In the genomic region with DNA sequence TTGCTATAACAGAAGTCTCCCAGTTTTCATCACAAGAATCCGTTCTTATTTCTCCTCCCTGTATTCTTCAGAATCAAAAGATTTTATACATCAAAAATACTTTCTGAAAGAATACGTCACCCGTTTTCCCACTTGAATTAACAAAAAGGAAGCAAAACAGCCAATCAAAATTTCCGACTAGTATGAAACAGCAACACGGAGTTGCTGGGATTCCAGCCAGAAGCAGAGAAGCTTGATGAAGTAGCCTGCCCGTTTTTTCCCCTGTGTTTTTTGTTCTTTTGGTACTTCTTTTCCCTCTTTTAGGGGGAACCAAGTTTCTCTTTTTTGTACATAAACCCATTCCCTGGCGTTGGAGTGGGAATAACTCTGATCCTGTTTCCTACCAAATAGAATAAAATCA, we compare ENCODE assay signal across 16 cellular contexts. TPM values are rescaled to one million over a fixed set of nuclear protein-coding genes. Genes with fewer than 3 reads are reported as not detected.
A peak's percentile ranks its signal among the peaks of the same experiment; 100 is the strongest.
DNase-seq lines count a peak whose midpoint lies in the region; ATAC-seq and TF ChIP-seq lines count a peak whose summit lies in the region.
"Had no signal": no experiment of that assay in that cellular context is flagged by ENCODE, and none has a peak within 500 bp of the region (broad histone marks: within the 10 kb centered on the region; RNA-seq: fewer than 3 reads in every experiment).

No MANE protein-coding gene starts in this region.

- no peaks in the 10 kb centered on the region for H4K20me1 ChIP-seq in GM23338 (replicated peaks; ENCODE audit: insufficient read depth)
- H4K20me1 ChIP-seq in SU-DHL-6 (ENCODE audit: low read depth, low read length) = no peaks in the 10 kb centered on the region

- H3K36me3 Mint-ChIP-seq in GM23338 (ENCODE audit: low read depth) = no peaks in the 10 kb centered on the region
- H3K36me3 Mint-ChIP-seq in activated T-helper 2 cell treated with anti-CD3 and anti-CD28 coated beads, Interferon-gamma antibody, Interleukin-2, Interleukin-4, amounts not matched to agents 10 μg/mL and 5 μg/mL and 100 μg/mL, durations not matched to agents 14 hours and 24 hours and 36 hours (ENCODE audit: low read depth) = no peaks in the 10 kb centered on the region
- peaks cover 10% of the 10 kb centered on the region for H3K36me3 Mint-ChIP-seq in activated naive CD4-positive, alpha-beta T cell treated with anti-CD3 and anti-CD28 coated beads, Interleukin-2, amount 10 ng/mL, durations not matched to agents 7 days and 5 days

- H3K4me2 ChIP-seq in GM23338 (no peak overlapping the region), SU-DHL-6 (ENCODE audit: low read depth, low read length, poor library complexity, severe bottlenecking) (peak overlapping the region; percentile 100)

- H3K9me3 Mint-ChIP-seq in GM23338 = no peaks in the 10 kb centered on the region
- no peaks in the 10 kb centered on the region for H3K9me3 Mint-ChIP-seq in activated T-helper 2 cell treated with anti-CD3 and anti-CD28 coated beads, Interferon-gamma antibody, Interleukin-2, Interleukin-4, amounts not matched to agents 10 μg/mL and 5 μg/mL and 100 μg/mL, durations not matched to agents 14 hours and 24 hours and 36 hours
- no peaks in the 10 kb centered on the region for H3K9me3 Mint-ChIP-seq in activated naive CD4-positive, alpha-beta T cell treated with anti-CD3 and anti-CD28 coated beads, Interleukin-2, amount 10 ng/mL, durations not matched to agents 7 days and 5 days
- H3K9me3 Mint-ChIP-seq: activated naive CD8-positive, alpha-beta T cell treated with anti-CD3 and anti-CD28 coated beads, Interleukin-2, amount 10 ng/mL, durations not matched to agents 7 days and 5 days; CD8-positive, alpha-beta memory T cell had no signal

- ATAC-seq in GM23338 (no peak), left ventricle myocardium superior (peak; percentile 33)
- ATAC-seq: GM12878, Panc1 had no signal

- no peak for DNase-seq in GM23338 (ENCODE audit: low spot score)
- DNase-seq in left ventricle myocardium superior = no peak
- no peak for DNase-seq in activated T-helper 2 cell treated with anti-CD3 and anti-CD28 coated beads, Interferon-gamma antibody, Interleukin-2, Interleukin-4, amounts not matched to agents 10 μg/mL and 5 μg/mL and 100 μg/mL, durations not matched to agents 14 hours and 24 hours and 36 hours (ENCODE audit: low spot score)
- no peak for DNase-seq in stimulated activated CD4-positive, alpha-beta T cell treated with anti-CD3 and anti-CD28 coated beads, Interleukin-4, amount 100 ng/mL, for 1 hour
- DNase-seq in activated naive CD4-positive, alpha-beta T cell treated with anti-CD3 and anti-CD28 coated beads, Interleukin-2, amount 10 ng/mL, durations not matched to agents 7 days and 5 days = no peak
- no peak for DNase-seq in NK-92 treated with Interleukin-12 subunit alpha and Interleukin-12 subunit beta, amount 100 ng/mL, for 24 hours (lab: John Stamatoyannopoulos, UW)
- DNase-seq: activated naive CD8-positive, alpha-beta T cell treated with anti-CD3 and anti-CD28 coated beads, Interleukin-2, amount 10 ng/mL, durations not matched to agents 7 days and 5 days; brain microvascular endothelial cell; CD8-positive, alpha-beta memory T cell; DMS53; NCI-H1417 treated with DMSO at 0.1 percent for 48 hours had no signal

- H3K9ac ChIP-seq in SU-DHL-6 (ENCODE audit: low read length) (peak overlapping the region; percentile 67), rectal smooth muscle tissue (ENCODE audit: low read length) (no peak overlapping the region)

- H3K4me3 Mint-ChIP-seq in GM23338 = no peak overlapping the region
- no peak overlapping the region for H3K4me3 Mint-ChIP-seq in activated T-helper 2 cell treated with anti-CD3 and anti-CD28 coated beads, Interferon-gamma antibody, Interleukin-2, Interleukin-4, amounts not matched to agents 10 μg/mL and 5 μg/mL and 100 μg/mL, durations not matched to agents 14 hours and 24 hours and 36 hours (ENCODE audit: low read depth)
- H3K4me3 Mint-ChIP-seq in activated naive CD4-positive, alpha-beta T cell treated with anti-CD3 and anti-CD28 coated beads, Interleukin-2, amount 10 ng/mL, durations not matched to agents 7 days and 5 days = no peak overlapping the region
- H3K4me3 Mint-ChIP-seq: activated naive CD8-positive, alpha-beta T cell treated with anti-CD3 and anti-CD28 coated beads, Interleukin-2, amount 10 ng/mL, durations not matched to agents 7 days and 5 days; CD8-positive, alpha-beta memory T cell had no signal

- intact Hi-C loops in left ventricle myocardium superior (cut with micrococcal nuclease) = no loop called here
- intact Hi-C loops in activated T-helper 2 cell treated with anti-CD3 and anti-CD28 coated beads, Interferon-gamma antibody, Interleukin-2, Interleukin-4, amounts not matched to agents 10 μg/mL and 5 μg/mL and 100 μg/mL, durations not matched to agents 14 hours and 24 hours and 36 hours (cut with micrococcal nuclease) = no loop called here

- CTCF ChIA-PET in activated naive CD4-positive, alpha-beta T cell treated with anti-CD3 and anti-CD28 coated beads, Interleukin-2, amount 10 ng/mL, durations not matched to agents 7 days and 5 days (lab: Charles Lee) = interaction anchor here (1.1 kb wide), 1 partner anchor 14 kb away, joined by 3 read pairs; no protein-coding TSS in a partner anchor

- peak overlapping the region; percentile 53; the same call in 1 of the 2 replicates for H2AFZ ChIP-seq in GM23338
- H2AFZ ChIP-seq in SU-DHL-6 (ENCODE audit: low read depth, low read length, severe bottlenecking) = no peak overlapping the region

- no peaks in the 10 kb centered on the region for H3K9me3 ChIP-seq in SU-DHL-6 (ENCODE audit: insufficient read depth, low read length)
- H3K9me3 ChIP-seq: HAP-1 had no signal

- H3F3A ChIP-seq in GM23338 (replicated peaks; ENCODE audit: low read depth) (no peaks in the 10 kb centered on the region), SU-DHL-6 (ENCODE audit: insufficient read depth) (peaks cover 80% of the 10 kb centered on the region)

- no peak overlapping the region for H3K27ac Mint-ChIP-seq in GM23338
- H3K27ac Mint-ChIP-seq in activated T-helper 2 cell treated with anti-CD3 and anti-CD28 coated beads, Interferon-gamma antibody, Interleukin-2, Interleukin-4, amounts not matched to agents 10 μg/mL and 5 μg/mL and 100 μg/mL, durations not matched to agents 14 hours and 24 hours and 36 hours = no peak overlapping the region
- H3K27ac Mint-ChIP-seq in activated naive CD4-positive, alpha-beta T cell treated with anti-CD3 and anti-CD28 coated beads, Interleukin-2, amount 10 ng/mL, durations not matched to agents 7 days and 5 days = no peak overlapping the region

- H3K4me1 ChIP-seq in GM23338 (ENCODE audit: insufficient read depth) (no peaks in the 10 kb centered on the region), rectal smooth muscle tissue (ENCODE audit: control insufficient read depth, insufficient read depth, low read length) (no peaks in the 10 kb centered on the region)
- H3K4me1 ChIP-seq: HAP-1 had no signal

- H3K4me3 ChIP-seq in GM23338 (no peak overlapping the region), SU-DHL-6 (ENCODE audit: insufficient read depth, low read length, poor library complexity, severe bottlenecking) (peak overlapping the region; percentile 57), rectal smooth muscle tissue (ENCODE audit: low read length) (no peak overlapping the region)
- H3K4me3 ChIP-seq: GM12878, HAP-1 had no signal

- TF ChIP-seq CTCF in GM23338 (conservative IDR thresholded peaks at IDR 0.05; ENCODE audit: low read depth in 2 of 2) (no peak), SU-DHL-6 (IDR thresholded peaks at IDR 0.05; ENCODE audit: insufficient read depth, low read length, poor library complexity, severe bottlenecking) (no peak)

- no peaks in the 10 kb centered on the region; the same call in 1 of the 2 replicates for H3K9me2 ChIP-seq in GM23338 (ENCODE audit: insufficient read depth)
- no peaks in the 10 kb centered on the region for H3K9me2 ChIP-seq in SU-DHL-6 (replicated peaks; ENCODE audit: insufficient read depth, low read length)

- H3K27me3 Mint-ChIP-seq in GM23338 (ENCODE audit: insufficient read depth, low read depth, poor library complexity) = no peaks in the 10 kb centered on the region
- no peaks in the 10 kb centered on the region for H3K27me3 Mint-ChIP-seq in activated T-helper 2 cell treated with anti-CD3 and anti-CD28 coated beads, Interferon-gamma antibody, Interleukin-2, Interleukin-4, amounts not matched to agents 10 μg/mL and 5 μg/mL and 100 μg/mL, durations not matched to agents 14 hours and 24 hours and 36 hours (ENCODE audit: low read depth)
- no peaks in the 10 kb centered on the region for H3K27me3 Mint-ChIP-seq in activated naive CD4-positive, alpha-beta T cell treated with anti-CD3 and anti-CD28 coated beads, Interleukin-2, amount 10 ng/mL, durations not matched to agents 7 days and 5 days
- H3K27me3 Mint-ChIP-seq: activated naive CD8-positive, alpha-beta T cell treated with anti-CD3 and anti-CD28 coated beads, Interleukin-2, amount 10 ng/mL, durations not matched to agents 7 days and 5 days; CD8-positive, alpha-beta memory T cell had no signal

- H3K4me1 Mint-ChIP-seq in GM23338 = no peaks in the 10 kb centered on the region
- H3K4me1 Mint-ChIP-seq in activated T-helper 2 cell treated with anti-CD3 and anti-CD28 coated beads, Interferon-gamma antibody, Interleukin-2, Interleukin-4, amounts not matched to agents 10 μg/mL and 5 μg/mL and 100 μg/mL, durations not matched to agents 14 hours and 24 hours and 36 hours (ENCODE audit: low read depth) = peaks cover 22% of the 10 kb centered on the region
- peaks cover 35% of the 10 kb centered on the region for H3K4me1 Mint-ChIP-seq in activated naive CD4-positive, alpha-beta T cell treated with anti-CD3 and anti-CD28 coated beads, Interleukin-2, amount 10 ng/mL, durations not matched to agents 7 days and 5 days

- H3K79me2 ChIP-seq in GM23338 (replicated peaks; ENCODE audit: insufficient read depth) = no peaks in the 10 kb centered on the region
- peaks cover 89% of the 10 kb centered on the region for H3K79me2 ChIP-seq in SU-DHL-6 (ENCODE audit: insufficient read depth, low read length)

- H3K27ac ChIP-seq in GM23338 (ENCODE audit: low read depth) = no peak overlapping the region
- H3K27ac ChIP-seq in SU-DHL-6 (ENCODE audit: low read depth, low read length) = peak overlapping the region; percentile 90
- peak overlapping the region; percentile 37 for H3K27ac ChIP-seq in rectal smooth muscle tissue (ENCODE audit: low read depth, low read length)
- H3K27ac ChIP-seq: brain microvascular endothelial cell had no signal

- H3K27me3 ChIP-seq in GM23338 (ENCODE audit: insufficient read depth) (no peaks in the 10 kb centered on the region), SU-DHL-6 (ENCODE audit: low read length) (no peaks in the 10 kb centered on the region), rectal smooth muscle tissue (ENCODE audit: control insufficient read depth, insufficient read depth, low read length) (no peaks in the 10 kb centered on the region)
- H3K27me3 ChIP-seq: brain microvascular endothelial cell had no signal

- no peaks in the 10 kb centered on the region for H3K36me3 ChIP-seq in GM23338 (ENCODE audit: insufficient read depth)
- peaks cover 5% of the 10 kb centered on the region; the same call in 1 of the 2 replicates for H3K36me3 ChIP-seq in SU-DHL-6 (ENCODE audit: low read length)
- no peaks in the 10 kb centered on the region for H3K36me3 ChIP-seq in rectal smooth muscle tissue (ENCODE audit: control insufficient read depth, insufficient read depth, low read length)
- H3K36me3 ChIP-seq: brain microvascular endothelial cell, HAP-1 had no signal

RNA-seq across cellular contexts. Expression of gene TXLNB, which starts 14.6 kb away (rescaled TPM):
- 0.23 and 0.28 TPM in 2 replicates for total RNA-seq in GM23338 (2014; rRNA removed; shearing (Covaris generic))
- polyA plus RNA-seq in GM23338 (2016; fragmentation: Nextera tagmentation; extraction: Ambion mirVana) = 0.10 and 0.11 TPM in 2 replicates
- 133 TPM for total RNA-seq in left ventricle myocardium superior
- 0.05 TPM in 1 of 2 replicates, not detected in the other for total RNA-seq in activated T-helper 2 cell treated with anti-CD3 and anti-CD28 coated beads, Interferon-gamma antibody, Interleukin-2, Interleukin-4, amounts not matched to agents 10 μg/mL and 5 μg/mL and 100 μg/mL, durations not matched to agents 14 hours and 24 hours and 36 hours

Comparison
In these comparisons a context has a peak if more than half of its experiments do, and no peak if none do; other contexts are left out.
1. RNA of gene TXLNB, which starts 14.6 kb away (total RNA-seq): 133 TPM in left ventricle myocardium superior (single experiment); 0.23 to 0.28 TPM in GM23338 and 0.05 TPM in activated T-helper 2 cell treated with anti-CD3 and anti-CD28 coated beads, Interferon-gamma antibody, Interleukin-2, Interleukin-4, amounts not matched to agents 10 μg/mL and 5 μg/mL and 100 μg/mL, durations not matched to agents 14 hours and 24 hours and 36 hours; every median in the first group is over 100 times any median in the second.